ENCODE assay signal across 34 cellular contexts in genomic region chr5:85096426-85096825, GRCh38.
"Had no signal": no experiment of that assay in that cellular context is flagged by ENCODE, and none has a peak within 500 bp of the region (broad histone marks: within the 10 kb centered on the region; RNA-seq: fewer than 3 reads in every experiment).

No MANE protein-coding gene starts in this region.

- H3K4me1 ChIP-seq: ascending aorta, Peyer's patch, SJCRH30 had no signal

- H3K27ac ChIP-seq: ascending aorta, Peyer's patch, RWPE1, SJCRH30 had no signal

- H3K4me3 Mint-ChIP-seq: activated CD8-positive, alpha-beta T cell treated with anti-CD3 and anti-CD28 coated beads, Interleukin-2, amount 10 ng/mL, durations not matched to agents 7 days and 5 days; activated naive CD4-positive, alpha-beta T cell treated with anti-CD3 and anti-CD28 coated beads, Interleukin-2, amount 50 U/mL, for 24 hours; T-helper 2 cell treated with Interferon-gamma antibody and Interleukin-4, amounts not matched to agents 5 μg/mL and 100 μg/mL, for 36 hours; WTC11 had no signal

- H3K27me3 Mint-ChIP-seq: activated naive CD4-positive, alpha-beta T cell treated with anti-CD3 and anti-CD28 coated beads, Interleukin-2, amount 50 U/mL, for 24 hours had no signal

- H3K4me2 ChIP-seq: SK-N-SH had no signal

- H3K36me3 ChIP-seq: ascending aorta, MG63, Peyer's patch, SJCRH30 had no signal

- H3K27me3 ChIP-seq: ascending aorta, MG63, Peyer's patch, SJCRH30 had no signal

- H3K4me1 Mint-ChIP-seq: activated naive CD4-positive, alpha-beta T cell treated with anti-CD3 and anti-CD28 coated beads, Interleukin-2, amount 50 U/mL, for 24 hours; WTC11 had no signal

- H3K9ac ChIP-seq: SK-N-SH had no signal

- H3K36me3 Mint-ChIP-seq: activated naive CD4-positive, alpha-beta T cell treated with anti-CD3 and anti-CD28 coated beads, Interleukin-2, amount 50 U/mL, for 24 hours had no signal

- FAIRE-seq: colon had no signal

- H3K4me3 ChIP-seq: ascending aorta, MG63, Peyer's patch, SJCRH30 had no signal

- ATAC-seq: activated CD8-positive, alpha-beta T cell treated with anti-CD3 and anti-CD28 coated beads, Interleukin-2, amount 10 ng/mL, durations not matched to agents 7 days and 5 days; WTC11 had no signal

- DNase-seq: activated CD4-positive, alpha-beta T cell treated with anti-CD3 and anti-CD28 coated beads for 48 hours; activated CD4-positive, alpha-beta T cell treated with anti-CD3 and anti-CD28 coated beads, Interleukin-2, amount 50 U/mL, for 4 hours; activated CD4-positive, CD25-positive, alpha-beta regulatory T cell treated with anti-CD3 and anti-CD28 coated beads, Interleukin-2, amount 50 U/mL, for 72 hours; activated CD8-positive, alpha-beta memory T cell treated with anti-CD3 and anti-CD28 coated beads, Interleukin-2, amount 50 U/mL, for 48 hours; activated CD8-positive, alpha-beta T cell treated with anti-CD3 and anti-CD28 coated beads, Interleukin-2, amount 10 ng/mL, durations not matched to agents 7 days and 5 days; activated naive CD4-positive, alpha-beta T cell; activated T-cell treated with anti-CD3 and anti-CD28 coated beads, Interleukin-2, amount 50 U/mL, for 1 hour; amniotic stem cell; cerebellar nuclear complex; MG63; MV-4-11; NCI-H1092 treated with DMSO at 0.1 percent for 48 hours; NCI-H1417 treated with DMSO at 0.1 percent for 48 hours; NCI-H1694; NCI-H2029; NCI-H2107; NCI-H2171 treated with DMSO at 0.1 percent for 48 hours; NCI-H345; NCI-H510A; NCI-H526 treated with DMSO at 0.1 percent for 48 hours; NCI-H82; NK-92 treated with Interleukin-12 subunit alpha and Interleukin-12 subunit beta, amount 100 ng/mL, for 24 hours; OCI-M1; Peyer's patch; Right ventricle myocardium superior; SJCRH30; SK-N-SH; T-helper 1 cell had no signal

- H3K27ac Mint-ChIP-seq: activated CD8-positive, alpha-beta T cell treated with anti-CD3 and anti-CD28 coated beads, Interleukin-2, amount 10 ng/mL, durations not matched to agents 7 days and 5 days; activated naive CD4-positive, alpha-beta T cell treated with anti-CD3 and anti-CD28 coated beads, Interleukin-2, amount 50 U/mL, for 24 hours; T-helper 2 cell treated with Interferon-gamma antibody and Interleukin-4, amounts not matched to agents 5 μg/mL and 100 μg/mL, for 36 hours; WTC11 had no signal

- H3K9me3 ChIP-seq: ascending aorta, Peyer's patch, SK-N-SH had no signal
